ENCODE assay signal across 1 cellular context in genomic region chr9:136095028-136095494, GRCh38.
TF ChIP-seq lines count a peak whose summit lies in the region.

NACC2 (minus strand) TSS chr9:136095289; CDS start chr9:136050521, 44,768 bp downstream.

TF ChIP-seq in SK-N-SH, 30 proteins besides CTCF, POLR2A, EP300 and RAD21 (continued from another document):
- TF ChIP-seq IRF3 (IDR thresholded peaks at IDR 0.05; ENCODE audit: low read depth, low read length) (no peak), USF2 (IDR thresholded peaks at IDR 0.05; ENCODE audit: borderline replicate concordance, low read depth, low read length) (no peak), GABPA (IDR thresholded peaks at IDR 0.05; ENCODE audit: low read depth) (no peak), RXRA (IDR thresholded peaks at IDR 0.05; ENCODE audit: borderline replicate concordance, low read depth) (no peak), JUND (IDR thresholded peaks at IDR 0.05) (no peak), GATA2 (CRISPR knock-in tag; IDR thresholded peaks at IDR 0.05) (no peak), FOXJ3 (CRISPR knock-in tag; IDR thresholded peaks at IDR 0.05) (no peak), ZBTB33 (IDR thresholded peaks at IDR 0.05; ENCODE audit: borderline replicate concordance, low read depth) (no peak), REST (IDR thresholded peaks at IDR 0.05; ENCODE audit: low read depth, low read length) (no peak), POLR2AphosphoS5 (IDR thresholded peaks at IDR 0.05; ENCODE audit: low read depth, low read length) (no peak), TEAD4 (IDR thresholded peaks at IDR 0.05; ENCODE audit: borderline replicate concordance, insufficient read depth) (no peak), FOSL2 (IDR thresholded peaks at IDR 0.05; ENCODE audit: borderline replicate concordance, low read depth) (no peak), YY1 (IDR thresholded peaks at IDR 0.05; ENCODE audit: low read depth) (no peak)
